1 cellular context compared by ENCODE assay signal in the genomic region with DNA sequence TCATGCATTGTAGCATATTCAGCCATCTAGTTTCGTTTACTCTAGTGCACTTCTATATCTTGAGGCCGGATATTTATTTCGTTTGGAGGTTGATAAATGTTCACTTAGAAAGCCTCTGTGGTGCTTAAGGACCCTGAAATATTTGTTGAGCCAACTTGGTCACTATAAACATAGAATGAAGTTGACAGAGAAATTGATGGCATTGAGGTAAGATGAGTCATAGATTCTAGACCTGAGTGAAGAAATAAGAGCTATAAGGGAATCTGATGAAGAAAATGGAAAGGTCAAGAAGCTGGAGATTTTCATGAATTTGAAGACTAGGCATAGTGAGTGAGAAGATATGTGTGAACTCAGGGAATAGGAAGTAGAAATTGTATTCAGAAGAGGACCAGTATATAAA.
TF ChIP-seq lines count a peak whose summit lies in the region.

No MANE protein-coding gene starts in this region.

TF ChIP-seq in GM23338, 12 proteins besides CTCF, POLR2A, EP300 and RAD21 (continued from another document):
- TF ChIP-seq, protein P1, sequence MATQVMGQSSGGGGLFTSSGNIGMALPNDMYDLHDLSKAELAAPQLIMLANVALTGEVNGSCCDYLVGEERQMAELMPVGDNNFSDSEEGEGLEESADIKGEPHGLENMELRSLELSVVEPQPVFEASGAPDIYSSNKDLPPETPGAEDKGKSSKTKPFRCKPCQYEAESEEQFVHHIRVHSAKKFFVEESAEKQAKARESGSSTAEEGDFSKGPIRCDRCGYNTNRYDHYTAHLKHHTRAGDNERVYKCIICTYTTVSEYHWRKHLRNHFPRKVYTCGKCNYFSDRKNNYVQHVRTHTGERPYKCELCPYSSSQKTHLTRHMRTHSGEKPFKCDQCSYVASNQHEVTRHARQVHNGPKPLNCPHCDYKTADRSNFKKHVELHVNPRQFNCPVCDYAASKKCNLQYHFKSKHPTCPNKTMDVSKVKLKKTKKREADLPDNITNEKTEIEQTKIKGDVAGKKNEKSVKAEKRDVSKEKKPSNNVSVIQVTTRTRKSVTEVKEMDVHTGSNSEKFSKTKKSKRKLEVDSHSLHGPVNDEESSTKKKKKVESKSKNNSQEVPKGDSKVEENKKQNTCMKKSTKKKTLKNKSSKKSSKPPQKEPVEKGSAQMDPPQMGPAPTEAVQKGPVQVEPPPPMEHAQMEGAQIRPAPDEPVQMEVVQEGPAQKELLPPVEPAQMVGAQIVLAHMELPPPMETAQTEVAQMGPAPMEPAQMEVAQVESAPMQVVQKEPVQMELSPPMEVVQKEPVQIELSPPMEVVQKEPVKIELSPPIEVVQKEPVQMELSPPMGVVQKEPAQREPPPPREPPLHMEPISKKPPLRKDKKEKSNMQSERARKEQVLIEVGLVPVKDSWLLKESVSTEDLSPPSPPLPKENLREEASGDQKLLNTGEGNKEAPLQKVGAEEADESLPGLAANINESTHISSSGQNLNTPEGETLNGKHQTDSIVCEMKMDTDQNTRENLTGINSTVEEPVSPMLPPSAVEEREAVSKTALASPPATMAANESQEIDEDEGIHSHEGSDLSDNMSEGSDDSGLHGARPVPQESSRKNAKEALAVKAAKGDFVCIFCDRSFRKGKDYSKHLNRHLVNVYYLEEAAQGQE (IDR thresholded peaks at IDR 0.05; ENCODE audit: unreplicated experiment), result no peak
- TF ChIP-seq EZH2 (IDR thresholded peaks at IDR 0.05; ENCODE audit: low read depth, unreplicated experiment), result no peak
- TF ChIP-seq ZNF331 (CRISPR knock-in tag; IDR thresholded peaks at IDR 0.05; ENCODE audit: low read depth), result no peak
- no peak for TF ChIP-seq STAT1 (IDR thresholded peaks at IDR 0.05; ENCODE audit: unreplicated experiment)
- no peak for TF ChIP-seq POLR2AphosphoS5 (IDR thresholded peaks at IDR 0.05; ENCODE audit: low read depth)
- TF ChIP-seq CREB1 (CRISPR knock-in tag; IDR thresholded peaks at IDR 0.05; ENCODE audit: low read depth), result no peak
- no peak for TF ChIP-seq EZH2phosphoT487 (IDR thresholded peaks at IDR 0.05; ENCODE audit: unreplicated experiment)
